10 cellular contexts compared by ENCODE assay signal in the genomic region with DNA sequence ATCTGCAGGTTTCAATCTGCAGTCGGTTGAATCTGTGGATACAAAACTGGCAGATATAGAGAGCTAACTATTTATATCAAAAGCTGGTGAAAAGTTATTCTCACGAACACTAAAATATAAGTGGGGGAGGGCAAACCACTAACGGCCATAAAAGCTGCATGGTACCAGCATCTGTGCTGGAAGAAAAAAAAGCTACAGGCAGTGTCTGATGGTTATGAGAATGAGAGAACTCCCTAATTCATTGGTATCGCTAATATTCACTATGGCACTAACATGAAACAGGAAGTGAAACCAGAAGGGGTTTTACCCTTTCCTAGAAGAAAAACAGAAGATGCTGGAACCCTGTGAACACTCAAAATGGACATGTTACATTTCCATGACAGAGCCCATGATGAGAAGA. TPM values are rescaled to one million over a fixed set of nuclear protein-coding genes. Genes with fewer than 3 reads are reported as not detected.
DNase-seq lines count a peak whose midpoint lies in the region; ATAC-seq and TF ChIP-seq lines count a peak whose summit lies in the region.
"Had no signal": no experiment of that assay in that cellular context is flagged by ENCODE, and none has a peak within 500 bp of the region (broad histone marks: within the 10 kb centered on the region; RNA-seq: fewer than 3 reads in every experiment).

No MANE protein-coding gene starts in this region.

- no peaks in the 10 kb centered on the region for H3K27me3 Mint-ChIP-seq in natural killer cell (ENCODE audit: low read depth in 2 of 2)

- no peak for TF ChIP-seq EP300 in stomach (IDR thresholded peaks at IDR 0.05)

- intact Hi-C loops in natural killer cell (cut with micrococcal nuclease) (no loop called here), stomach (cut with DNase I; ENCODE audit: low total_unique reads) (no loop called here), thyroid gland (cut with DNase I) (no loop called here)

- H3K27ac Mint-ChIP-seq in natural killer cell, result peak overlapping the region; percentile 13 to 51

- H3K9me3 ChIP-seq in stomach (peaks cover 0 to 14% (median 3%) of the 10 kb centered on the region in 4 donors), thyroid gland (no peaks in the 10 kb centered on the region)

- no peak overlapping the region for H3K27ac ChIP-seq in stomach
- peak overlapping the region in 1 of 3 donors; percentile 80 for H3K27ac ChIP-seq in thyroid gland

- peak; percentile 89 for ATAC-seq in GM18870 (IDR thresholded peaks at IDR 0.05; ENCODE audit: unreplicated experiment)
- peak; percentile 92 for ATAC-seq in GM21786 (IDR thresholded peaks at IDR 0.05; ENCODE audit: unreplicated experiment)
- peak; percentile 94 for ATAC-seq in HG03571 (IDR thresholded peaks at IDR 0.05; ENCODE audit: unreplicated experiment)
- ATAC-seq in natural killer cell, result peak in 1 of 3 donors; percentile 54
- ATAC-seq: esophagus mucosa had no signal

- peak overlapping the region; percentile 70 for H3K4me3 Mint-ChIP-seq in natural killer cell

- H3K4me1 ChIP-seq in stomach, result no peaks in the 10 kb centered on the region
- peaks cover 27 to 28% of the 10 kb centered on the region in 2 donors for H3K4me1 ChIP-seq in thyroid gland

- 73 to 83% (median 79%) methylated on average over 4 of the region's 4 CpGs for WGBS in stomach, 5 donors
- WGBS in thyroid gland, 2 donors, result 83 to 84% methylated on average over 4 of the region's 4 CpGs

- H3K4me3 ChIP-seq in stomach (no peak overlapping the region), thyroid gland (replicated peaks in 1 of 3) (no peak overlapping the region)

- H3K4me1 Mint-ChIP-seq in natural killer cell, result peaks cover 10 to 15% of the 10 kb centered on the region in 2 donors

- H3K9me3 Mint-ChIP-seq in natural killer cell, result no peaks in the 10 kb centered on the region

- no peak for TF ChIP-seq POLR2A in stomach (IDR thresholded peaks at IDR 0.05)
- TF ChIP-seq POLR2A in thyroid gland (IDR thresholded peaks at IDR 0.05), result no peak

- H3K27me3 ChIP-seq in stomach (no peaks in the 10 kb centered on the region), thyroid gland (no peaks in the 10 kb centered on the region)

- TF ChIP-seq CTCF in natural killer cell (IDR thresholded peaks at IDR 0.05) (no peak), stomach (IDR thresholded peaks at IDR 0.05) (no peak), thyroid gland (IDR thresholded peaks at IDR 0.05) (no peak)

- H3K36me3 Mint-ChIP-seq in natural killer cell, result no peaks in the 10 kb centered on the region

- DNase-seq in natural killer cell (no peak), stomach (no peak), GF-D8 (lab: John Stamatoyannopoulos, UW) (no peak), thyroid gland (no peak)
- DNase-seq: mesendoderm, SK-N-SH had no signal

- H3K36me3 ChIP-seq in stomach (peaks cover 6 to 21% (median 13%) of the 10 kb centered on the region in 4 donors), thyroid gland (no peaks in the 10 kb centered on the region)

RNA-seq across cellular contexts. Expression of gene CEP70, which starts 15.9 kb away (rescaled TPM):
- total RNA-seq in natural killer cell (10 to 100 TPM; 17.0 to 23.9 (median 22.7) TPM), stomach (10 to 100 TPM; 11.6 to 58.3 (median 27.2) TPM), thyroid gland (100 to 1,000 TPM in 1 of 4 donors, 10 to 100 TPM in 3; 68.3 to 100 (median 71.9) TPM)
- 10 to 100 TPM; 10.5 to 16.5 (median 12.1) TPM for polyA plus RNA-seq in stomach

RNA-seq across cellular contexts. Expression of gene FAIM, which starts 30.4 kb away (rescaled TPM):
- total RNA-seq in natural killer cell (1 to 10 TPM; 4.6 to 7.6 (median 5.6) TPM), stomach (10 to 100 TPM in 1 of 5 donors, 1 to 10 TPM in 1, under 1 TPM in 1, not detected in 2; 0.87 to 14.1 (median 5.5) TPM), thyroid gland (10 to 100 TPM; 12.6 to 26.6 (median 20.4) TPM)
- 10 to 100 TPM; 13.5 to 17.1 (median 15.6) TPM for polyA plus RNA-seq in stomach
